ENCODE assay signal across 23 cellular contexts in genomic region chr15:38873151-38873550, GRCh38.
A peak's percentile ranks its signal among the peaks of the same experiment; 100 is the strongest.
DNase-seq lines count a peak whose midpoint lies in the region; TF ChIP-seq lines count a peak whose summit lies in the region.
"Had no signal": no experiment of that assay in that cellular context is flagged by ENCODE, and none has a peak within 500 bp of the region (broad histone marks: within the 10 kb centered on the region; RNA-seq: fewer than 3 reads in every experiment).

No MANE protein-coding gene starts in this region.

- no peak overlapping the region for H3K4me3 ChIP-seq in LNCaP clone FGC (ENCODE audit: low read depth, low read length)
- no peak overlapping the region for H3K4me3 ChIP-seq in epithelial cell of esophagus (ENCODE audit: low read length)
- H3K4me3 ChIP-seq in mesendoderm (ENCODE audit: low read length) = no peak overlapping the region
- H3K4me3 ChIP-seq: pancreas, transverse colon had no signal

- H3K27ac ChIP-seq in mesendoderm (ENCODE audit: low read depth, low read length) (no peak overlapping the region), RWPE1 (no peak overlapping the region)
- H3K27ac ChIP-seq: HL-60, pancreas, transverse colon had no signal

- no peaks in the 10 kb centered on the region for H3K79me1 ChIP-seq in mesendoderm (ENCODE audit: low read length)

- H3K4me1 ChIP-seq in mesendoderm (ENCODE audit: control insufficient read depth, low read depth, low read length) = no peaks in the 10 kb centered on the region
- H3K4me1 ChIP-seq: pancreas, transverse colon had no signal

- DNase-seq in DMS53 treated with DMSO at 0.1 percent for 48 hours (lab: John Stamatoyannopoulos, UW; ENCODE audit: unreplicated experiment) (peak; percentile 69), LNCaP clone FGC (ENCODE audit: low read depth) (peak; percentile 86), epithelial cell of esophagus (ENCODE audit: low read depth) (peak; percentile 39), mesendoderm (peak; percentile 13), NCI-H2081 treated with DMSO at 0.1 percent for 48 hours (lab: John Stamatoyannopoulos, UW) (no peak), RWPE1 (ENCODE audit: low spot score) (no peak), NCI-H748 (lab: John Stamatoyannopoulos, UW; ENCODE audit: unreplicated experiment) (no peak)
- DNase-seq: activated CD8-positive, alpha-beta T cell treated with anti-CD3 and anti-CD28 coated beads for 36 hours; activated naive CD4-positive, alpha-beta T cell treated with Interleukin-2 at 50 U/mL for 16 hours; activated T-cell treated with anti-CD3 and anti-CD28 coated beads, Interleukin-2, amount 50 U/mL, for 1 hour; anterior cingulate cortex; cerebellar nuclear complex; effector CD8-positive, alpha-beta T cell; glutamatergic neuron; naive thymus-derived CD4-positive, alpha-beta T cell; NCI-H1694 treated with DMSO at 0.1 percent for 48 hours; pancreas; SHP77; stimulated activated CD4-positive, alpha-beta T cell treated with anti-CD3 and anti-CD28 coated beads, Interleukin-1b, Interleukin-23, amount 100 ng/mL, for 48 hours; stimulated activated naive CD8-positive, alpha-beta T cell treated with anti-CD3 and anti-CD28 coated beads, Interleukin-15, Interleukin-2, amounts not matched to agents 100 U/mL and 50 U/mL, for 24 hours; T-cell; transverse colon had no signal

- H4K5ac ChIP-seq in mesendoderm (ENCODE audit: low read length) = no peak overlapping the region

- no peak overlapping the region for H2AK5ac ChIP-seq in mesendoderm (ENCODE audit: low read length)

- H2BK5ac ChIP-seq in mesendoderm (ENCODE audit: low read length) = no peak overlapping the region

- H3K27me3 ChIP-seq in mesendoderm (ENCODE audit: insufficient read depth, low read length, poor library complexity) = no peaks in the 10 kb centered on the region
- H3K27me3 ChIP-seq: pancreas, transverse colon had no signal

- H3K18ac ChIP-seq in mesendoderm (ENCODE audit: low read length) = no peak overlapping the region

- no peak overlapping the region for H3K4me2 ChIP-seq in mesendoderm (ENCODE audit: low read length)

- no peaks in the 10 kb centered on the region for H3K36me3 ChIP-seq in mesendoderm (ENCODE audit: control insufficient read depth, insufficient read depth, low read length)
- H3K36me3 ChIP-seq: pancreas, transverse colon had no signal

- no peaks in the 10 kb centered on the region for H3K79me2 ChIP-seq in mesendoderm (ENCODE audit: control insufficient read depth, insufficient read depth, low read length)

- TF ChIP-seq CTCF in LNCaP clone FGC (IDR thresholded peaks at IDR 0.05; ENCODE audit: control insufficient read depth, extremely low read depth, insufficient read depth) (no peak), epithelial cell of esophagus (IDR thresholded peaks at IDR 0.05; ENCODE audit: insufficient read depth, low read depth, low read length, missing control alignments) (no peak), RWPE1 (conservative IDR thresholded peaks at IDR 0.05; ENCODE audit: low read depth) (no peak)

- no peak overlapping the region for H3K9ac ChIP-seq in mesendoderm (ENCODE audit: low read length)

- no peak overlapping the region for H3K56ac ChIP-seq in mesendoderm (ENCODE audit: low read length)

- no peak overlapping the region for H2BK120ac ChIP-seq in mesendoderm (ENCODE audit: low read depth, low read length)

- no peak overlapping the region for H2BK15ac ChIP-seq in mesendoderm (replicated peaks; ENCODE audit: low read depth)

- CTCF ChIA-PET in RWPE1 (lab: Yijun Ruan, JAX) = interaction anchor here (0.6 to 1.0 kb wide), 2 partner anchors 12 to 121 kb away, joined by 3 read pairs; no protein-coding TSS in a partner anchor

- H3K4ac ChIP-seq in mesendoderm (ENCODE audit: low read depth, low read length) = no peak overlapping the region

- POLR2A ChIA-PET in RWPE1 (lab: Yijun Ruan, JAX; ENCODE audit: low non-redundant PET) = no interaction called here

- no CpG with 5 or more reads among the region's 4 CpGs for WGBS in mesendoderm (ENCODE audit: extremely low coverage, insufficient coverage, low lambda C conversion rate)

- no peak overlapping the region for H4K8ac ChIP-seq in mesendoderm (ENCODE audit: low read depth, low read length)

- no peak overlapping the region for H3K23ac ChIP-seq in mesendoderm (ENCODE audit: low read length)

Comparison
In these comparisons a context has a peak if more than half of its experiments do, and no peak if none do; other contexts are left out.
1. DNase-seq: peak in DMS53 treated with DMSO at 0.1 percent for 48 hours (single experiment), LNCaP clone FGC (single experiment), epithelial cell of esophagus (single experiment) and mesendoderm (single experiment); none in NCI-H2081 treated with DMSO at 0.1 percent for 48 hours (single experiment), RWPE1 (single experiment) and NCI-H748 (single experiment).